Comparison of ENCODE assay signal across 1 cellular context in the genomic region with DNA sequence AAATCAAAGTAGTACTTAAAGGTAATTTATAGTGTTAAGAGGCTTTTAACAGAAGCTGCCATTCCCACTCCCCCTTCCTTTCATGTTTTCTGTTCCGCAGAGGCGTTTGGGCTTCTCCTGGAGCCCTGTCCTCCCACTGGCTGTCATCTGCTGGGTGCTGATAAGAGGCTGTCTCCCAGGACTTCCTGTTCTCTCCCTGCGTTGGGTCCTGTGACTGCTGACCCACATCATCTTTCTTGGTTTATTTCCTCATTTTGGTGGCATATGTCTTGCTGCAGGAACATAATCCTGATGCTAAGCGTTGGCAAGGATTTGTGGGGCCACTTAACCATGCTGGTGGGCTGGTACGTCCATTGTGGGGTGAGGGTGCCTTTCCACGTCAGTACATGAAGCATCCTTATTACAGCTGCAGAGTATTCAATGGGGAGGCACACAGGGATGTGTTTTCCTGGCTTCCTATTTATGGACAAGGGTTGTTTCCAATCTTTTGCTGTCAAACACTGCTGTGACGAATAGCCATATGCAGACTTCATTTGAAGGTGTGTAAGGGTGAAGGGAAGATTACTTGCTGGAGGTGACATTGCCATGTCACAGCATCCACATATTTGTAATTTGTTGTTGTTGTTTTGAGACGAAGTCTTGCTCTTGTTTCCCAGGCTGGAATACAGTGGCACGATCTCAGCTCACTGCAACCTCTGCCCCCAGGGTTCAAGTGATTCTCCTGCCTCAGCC.
TF ChIP-seq lines count a peak whose summit lies in the region.

No MANE protein-coding gene starts in this region.

TF ChIP-seq in HepG2, 621 proteins besides CTCF, POLR2A, EP300 and RAD21 (continued from another document):
- TF ChIP-seq, protein P1, sequence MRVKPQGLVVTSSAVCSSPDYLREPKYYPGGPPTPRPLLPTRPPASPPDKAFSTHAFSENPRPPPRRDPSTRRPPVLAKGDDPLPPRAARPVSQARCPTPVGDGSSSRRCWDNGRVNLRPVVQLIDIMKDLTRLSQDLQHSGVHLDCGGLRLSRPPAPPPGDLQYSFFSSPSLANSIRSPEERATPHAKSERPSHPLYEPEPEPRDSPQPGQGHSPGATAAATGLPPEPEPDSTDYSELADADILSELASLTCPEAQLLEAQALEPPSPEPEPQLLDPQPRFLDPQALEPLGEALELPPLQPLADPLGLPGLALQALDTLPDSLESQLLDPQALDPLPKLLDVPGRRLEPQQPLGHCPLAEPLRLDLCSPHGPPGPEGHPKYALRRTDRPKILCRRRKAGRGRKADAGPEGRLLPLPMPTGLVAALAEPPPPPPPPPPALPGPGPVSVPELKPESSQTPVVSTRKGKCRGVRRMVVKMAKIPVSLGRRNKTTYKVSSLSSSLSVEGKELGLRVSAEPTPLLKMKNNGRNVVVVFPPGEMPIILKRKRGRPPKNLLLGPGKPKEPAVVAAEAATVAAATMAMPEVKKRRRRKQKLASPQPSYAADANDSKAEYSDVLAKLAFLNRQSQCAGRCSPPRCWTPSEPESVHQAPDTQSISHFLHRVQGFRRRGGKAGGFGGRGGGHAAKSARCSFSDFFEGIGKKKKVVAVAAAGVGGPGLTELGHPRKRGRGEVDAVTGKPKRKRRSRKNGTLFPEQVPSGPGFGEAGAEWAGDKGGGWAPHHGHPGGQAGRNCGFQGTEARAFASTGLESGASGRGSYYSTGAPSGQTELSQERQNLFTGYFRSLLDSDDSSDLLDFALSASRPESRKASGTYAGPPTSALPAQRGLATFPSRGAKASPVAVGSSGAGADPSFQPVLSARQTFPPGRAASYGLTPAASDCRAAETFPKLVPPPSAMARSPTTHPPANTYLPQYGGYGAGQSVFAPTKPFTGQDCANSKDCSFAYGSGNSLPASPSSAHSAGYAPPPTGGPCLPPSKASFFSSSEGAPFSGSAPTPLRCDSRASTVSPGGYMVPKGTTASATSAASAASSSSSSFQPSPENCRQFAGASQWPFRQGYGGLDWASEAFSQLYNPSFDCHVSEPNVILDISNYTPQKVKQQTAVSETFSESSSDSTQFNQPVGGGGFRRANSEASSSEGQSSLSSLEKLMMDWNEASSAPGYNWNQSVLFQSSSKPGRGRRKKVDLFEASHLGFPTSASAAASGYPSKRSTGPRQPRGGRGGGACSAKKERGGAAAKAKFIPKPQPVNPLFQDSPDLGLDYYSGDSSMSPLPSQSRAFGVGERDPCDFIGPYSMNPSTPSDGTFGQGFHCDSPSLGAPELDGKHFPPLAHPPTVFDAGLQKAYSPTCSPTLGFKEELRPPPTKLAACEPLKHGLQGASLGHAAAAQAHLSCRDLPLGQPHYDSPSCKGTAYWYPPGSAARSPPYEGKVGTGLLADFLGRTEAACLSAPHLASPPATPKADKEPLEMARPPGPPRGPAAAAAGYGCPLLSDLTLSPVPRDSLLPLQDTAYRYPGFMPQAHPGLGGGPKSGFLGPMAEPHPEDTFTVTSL (CRISPR knock-in tag; IDR thresholded peaks at IDR 0.05; ENCODE audit: borderline replicate concordance): no peak
TF ChIP-seq in HepG2: peak in this region for 0.
